Comparison of ENCODE assay signal across 7 cellular contexts in the genomic region with DNA sequence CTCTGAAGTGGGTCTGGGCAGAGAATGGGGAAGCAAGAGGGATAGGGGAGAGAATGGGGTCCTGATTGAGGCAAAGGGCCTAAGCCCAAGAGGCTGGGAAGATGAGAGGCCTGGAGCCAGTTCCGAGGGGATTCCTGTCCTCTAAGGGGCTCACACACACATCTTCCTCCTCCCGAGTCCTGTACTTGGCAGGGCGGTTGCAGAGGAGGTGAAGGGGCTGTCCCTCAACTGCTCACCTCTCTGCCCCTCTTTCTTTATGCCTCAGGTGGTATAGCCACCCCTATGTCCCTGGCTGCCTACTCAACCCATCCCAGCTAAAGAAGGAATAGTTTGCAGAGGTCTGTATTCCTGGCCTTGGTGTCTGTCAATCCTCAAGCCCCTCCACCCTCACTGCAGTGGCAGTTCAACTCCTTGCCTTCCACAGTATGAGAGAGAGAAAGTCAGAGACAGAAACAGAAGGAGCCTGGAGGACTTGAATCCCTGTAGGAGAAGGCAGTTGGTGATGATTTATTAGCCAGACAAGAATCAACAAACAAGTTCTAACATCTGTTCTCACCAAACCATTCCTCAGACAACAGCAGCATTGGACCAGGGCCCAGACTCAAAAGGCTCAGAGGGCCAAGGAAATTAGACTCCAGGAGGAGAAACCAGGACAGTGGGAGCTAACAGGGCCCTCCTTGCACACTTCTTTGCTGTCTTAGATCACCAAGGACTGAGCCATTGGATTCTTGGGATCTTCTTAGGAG. TPM values are rescaled to one million over a fixed set of nuclear protein-coding genes. Genes with fewer than 3 reads are reported as not detected.
DNase-seq lines count a peak whose midpoint lies in the region; ATAC-seq and TF ChIP-seq lines count a peak whose summit lies in the region.
"Had no signal": no experiment of that assay in that cellular context is flagged by ENCODE, and none has a peak within 500 bp of the region (broad histone marks: within the 10 kb centered on the region; RNA-seq: fewer than 3 reads in every experiment).

No MANE protein-coding gene starts in this region.

- H3K36me3 Mint-ChIP-seq in activated naive CD4-positive, alpha-beta T cell treated with anti-CD3 and anti-CD28 coated beads, Interleukin-2, amount 50 U/mL, for 72 hours: peaks cover 16 to 23% of the 10 kb centered on the region in 2 donors

- H3K9me3 ChIP-seq in muscle layer of colon (ENCODE audit: low read length): no peaks in the 10 kb centered on the region
- H3K9me3 ChIP-seq in BE2C: no peaks in the 10 kb centered on the region

- no peak for TF ChIP-seq CTCF in BE2C (IDR thresholded peaks at IDR 0.05; ENCODE audit: low read depth, low read length)

- no peak overlapping the region for H3K4me3 ChIP-seq in muscle layer of colon (ENCODE audit: low read depth in 1 of 2, low read length in 2 of 2)
- no peak overlapping the region for H3K4me3 ChIP-seq in BE2C (ENCODE audit: low read depth, low read length)

- no peaks in the 10 kb centered on the region for H3K9me3 Mint-ChIP-seq in activated naive CD4-positive, alpha-beta T cell treated with anti-CD3 and anti-CD28 coated beads, Interleukin-2, amount 50 U/mL, for 72 hours

- H3K27ac ChIP-seq in muscle layer of colon (ENCODE audit: low read depth, low read length): peak overlapping the region; percentile 7

- H3K36me3 ChIP-seq in muscle layer of colon (ENCODE audit: insufficient read depth, low read length) (peaks cover 9% of the 10 kb centered on the region), BE2C (peaks cover 6% of the 10 kb centered on the region)

- H3K9ac ChIP-seq in muscle layer of colon (ENCODE audit: low read length): no peak overlapping the region

- H3K4me1 ChIP-seq in muscle layer of colon (ENCODE audit: insufficient read depth, low read length) (peaks cover 16% of the 10 kb centered on the region), BE2C (peaks cover 33% of the 10 kb centered on the region)

- H3K27me3 ChIP-seq in muscle layer of colon (ENCODE audit: control insufficient read depth in 1 of 2, insufficient read depth in 2 of 2, low read length in 2 of 2) (no peaks in the 10 kb centered on the region), BE2C (no peaks in the 10 kb centered on the region)

- DNase-seq in EL (peak; percentile 60), NCI-H510A treated with DMSO at 0.1 percent for 48 hours (lab: John Stamatoyannopoulos, UW) (no peak), cerebellum (ENCODE audit: low spot score) (no peak), BE2C (no peak)
- DNase-seq in activated naive CD4-positive, alpha-beta T cell treated with anti-CD3 and anti-CD28 coated beads, Interleukin-2, amount 50 U/mL, for 72 hours (ENCODE audit: low spot score in 2 of 2): no peak
- DNase-seq: stimulated activated CD4-positive, alpha-beta T cell treated with anti-CD3 and anti-CD28 coated beads, Interleukin-15, amount 100 ng/mL, for 24 hours had no signal

- no peak for ATAC-seq in activated naive CD4-positive, alpha-beta T cell treated with anti-CD3 and anti-CD28 coated beads, Interleukin-2, amount 50 U/mL, for 72 hours

- H3K27ac Mint-ChIP-seq in activated naive CD4-positive, alpha-beta T cell treated with anti-CD3 and anti-CD28 coated beads, Interleukin-2, amount 50 U/mL, for 72 hours: peak overlapping the region; percentile 78 to 90

RNA-seq across cellular contexts. Expression of a gene that starts 10.7 kb away (rescaled TPM):
- total RNA-seq in activated naive CD4-positive, alpha-beta T cell treated with anti-CD3 and anti-CD28 coated beads, Interleukin-2, amount 50 U/mL, for 72 hours: 100 to 1,000 TPM; 186 to 215 TPM
- not detected for total RNA-seq in cerebellum
- not detected for polyA plus RNA-seq in BE2C (2012; ENCODE audit: insufficient read depth, insufficient read length, low read depth)

RNA-seq across cellular contexts. Expression of a gene that starts 38.6 kb away (rescaled TPM):
- total RNA-seq in activated naive CD4-positive, alpha-beta T cell treated with anti-CD3 and anti-CD28 coated beads, Interleukin-2, amount 50 U/mL, for 72 hours: 10 to 100 TPM; 44.5 to 72.1 TPM
- total RNA-seq in cerebellum: 27.3 TPM
- 319 TPM for polyA plus RNA-seq in BE2C (2012; ENCODE audit: insufficient read depth, insufficient read length, low read depth)

RNA-seq across cellular contexts. Expression of a gene that starts 53.0 kb away (rescaled TPM):
- under 1 TPM; 0.07 to 0.29 TPM for total RNA-seq in activated naive CD4-positive, alpha-beta T cell treated with anti-CD3 and anti-CD28 coated beads, Interleukin-2, amount 50 U/mL, for 72 hours
- total RNA-seq in cerebellum: 0.36 TPM
- polyA plus RNA-seq in BE2C (2012; ENCODE audit: insufficient read depth, insufficient read length, low read depth): 1.6 TPM

RNA-seq across cellular contexts. Expression of a gene that starts 54.5 kb away (rescaled TPM):
- 100 to 1,000 TPM; 281 to 325 TPM for total RNA-seq in activated naive CD4-positive, alpha-beta T cell treated with anti-CD3 and anti-CD28 coated beads, Interleukin-2, amount 50 U/mL, for 72 hours
- 58.7 TPM for total RNA-seq in cerebellum
- polyA plus RNA-seq in BE2C (2012; ENCODE audit: insufficient read depth, insufficient read length, low read depth): 264 TPM

RNA-seq across cellular contexts. Expression of a gene that starts 54.7 kb away (rescaled TPM):
- 1 to 10 TPM; 5.3 to 7.2 TPM for total RNA-seq in activated naive CD4-positive, alpha-beta T cell treated with anti-CD3 and anti-CD28 coated beads, Interleukin-2, amount 50 U/mL, for 72 hours
- total RNA-seq in cerebellum: 1.6 TPM
- polyA plus RNA-seq in BE2C (2012; ENCODE audit: insufficient read depth, insufficient read length, low read depth): 67.7 TPM

Comparison
In these comparisons a context has a peak if more than half of its experiments do, and no peak if none do; other contexts are left out.
1. RNA of a gene that starts 10.7 kb away (total RNA-seq): 186 to 215 TPM in activated naive CD4-positive, alpha-beta T cell treated with anti-CD3 and anti-CD28 coated beads, Interleukin-2, amount 50 U/mL, for 72 hours; not detected in cerebellum (single experiment); every median in the first group is over 100 times any median in the second.